Comparison of ENCODE assay signal across 15 cellular contexts in the genomic region with DNA sequence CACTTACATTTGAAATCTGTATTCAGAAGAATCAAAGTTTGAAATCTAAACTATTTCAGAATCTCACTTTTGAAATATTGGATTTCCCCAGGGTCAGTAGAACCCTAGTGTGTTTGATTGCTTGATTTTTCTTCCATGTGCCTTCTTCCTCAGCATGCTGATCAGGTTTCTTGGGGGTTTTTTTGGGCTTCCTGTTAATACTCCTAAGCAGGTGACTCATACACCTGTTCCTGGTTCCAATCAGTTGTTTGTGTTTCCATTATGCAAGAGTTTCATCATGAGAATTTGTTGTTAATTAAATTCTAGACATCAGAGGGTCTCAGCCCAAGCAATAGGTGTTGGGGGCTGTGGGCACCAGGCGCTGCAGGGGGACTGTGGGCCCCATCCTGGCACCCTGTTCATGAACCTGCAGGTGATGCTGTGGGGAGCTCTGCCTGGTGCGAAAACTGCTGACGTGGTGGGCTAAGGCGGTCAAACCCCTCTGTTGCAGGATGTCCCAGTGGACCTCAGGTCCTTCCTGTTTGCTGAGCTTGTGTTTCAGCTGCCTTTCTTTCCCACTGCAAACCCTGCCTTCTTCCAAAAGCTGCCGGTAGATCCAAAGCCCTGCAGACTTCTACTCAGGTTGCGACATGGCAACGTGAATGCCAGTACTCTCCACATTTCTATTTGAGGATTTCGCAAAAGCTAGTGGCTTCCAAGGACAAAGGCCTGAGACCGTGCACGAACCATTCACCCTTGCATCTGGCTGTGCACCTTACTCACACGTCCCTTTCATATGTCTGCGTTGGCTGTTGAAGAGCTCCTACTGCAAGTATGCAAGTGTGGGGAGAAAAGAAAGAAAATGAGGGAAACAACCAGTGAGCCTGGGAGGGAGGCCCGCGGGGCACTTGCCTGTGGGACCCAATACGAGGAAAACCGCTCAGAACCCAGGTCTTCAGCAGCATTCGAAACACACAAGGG. TPM values are rescaled to one million over a fixed set of nuclear protein-coding genes. Genes with fewer than 3 reads are reported as not detected.
DNase-seq lines count a peak whose midpoint lies in the region; TF ChIP-seq lines count a peak whose summit lies in the region.
"Had no signal": no experiment of that assay in that cellular context is flagged by ENCODE, and none has a peak within 500 bp of the region (broad histone marks: within the 10 kb centered on the region; RNA-seq: fewer than 3 reads in every experiment).

No MANE protein-coding gene starts in this region.

- no peak overlapping the region for H2AFZ ChIP-seq in hepatocyte

- H3K4me1 ChIP-seq in esophagus squamous epithelium (peaks cover 15 to 66% (median 35%) of the 10 kb centered on the region in 3 donors), thymus (ENCODE audit: control insufficient read depth, insufficient read depth, low read length) (no peaks in the 10 kb centered on the region), hepatocyte (ENCODE audit: insufficient read depth) (no peaks in the 10 kb centered on the region)
- H3K4me1 ChIP-seq: tibial artery had no signal

- no peaks in the 10 kb centered on the region for H3K27me3 Mint-ChIP-seq in activated CD4-positive, alpha-beta memory T cell treated with anti-CD3 and anti-CD28 coated beads for 36 hours
- no peaks in the 10 kb centered on the region for H3K27me3 Mint-ChIP-seq in activated CD4-positive, alpha-beta memory T cell treated with anti-CD3 and anti-CD28 coated beads, Interleukin-2, amount 10 ng/mL, durations not matched to agents 7 days and 5 days

- H3K9me3 ChIP-seq in esophagus squamous epithelium, result no peaks in the 10 kb centered on the region
- H3K9me3 ChIP-seq in thymus (ENCODE audit: control insufficient read depth), result no peaks in the 10 kb centered on the region
- H3K9me3 ChIP-seq in hepatocyte (ENCODE audit: low read depth), result no peaks in the 10 kb centered on the region
- H3K9me3 ChIP-seq: tibial artery had no signal

- no peaks in the 10 kb centered on the region for H3K9me3 Mint-ChIP-seq in activated CD4-positive, alpha-beta memory T cell treated with anti-CD3 and anti-CD28 coated beads for 36 hours
- no peaks in the 10 kb centered on the region for H3K9me3 Mint-ChIP-seq in activated CD4-positive, alpha-beta memory T cell treated with anti-CD3 and anti-CD28 coated beads, Interleukin-2, amount 10 ng/mL, durations not matched to agents 7 days and 5 days

- POLR2A ChIA-PET in activated CD4-positive, alpha-beta memory T cell treated with anti-CD3 and anti-CD28 coated beads for 36 hours (lab: Charles Lee), result interaction anchor here (1.4 kb wide), 1 partner anchor 10 kb away, joined by 3 read pairs; no protein-coding TSS in a partner anchor
- POLR2A ChIA-PET in activated CD4-positive, alpha-beta memory T cell treated with anti-CD3 and anti-CD28 coated beads, Interleukin-2, amount 10 ng/mL, durations not matched to agents 7 days and 5 days (lab: Charles Lee), result no interaction called here
- POLR2A ChIA-PET in RWPE1 (lab: Yijun Ruan, JAX; ENCODE audit: low non-redundant PET), result no interaction called here

- no peaks in the 10 kb centered on the region for H3K79me2 ChIP-seq in hepatocyte

- no peak overlapping the region for H3K4me2 ChIP-seq in hepatocyte

- no peak for TF ChIP-seq POLR2A in esophagus squamous epithelium (IDR thresholded peaks at IDR 0.05)

- no peaks in the 10 kb centered on the region for H3K27me3 ChIP-seq in esophagus squamous epithelium
- no peaks in the 10 kb centered on the region for H3K27me3 ChIP-seq in thymus (ENCODE audit: control insufficient read depth, insufficient read depth)
- no peaks in the 10 kb centered on the region for H3K27me3 ChIP-seq in hepatocyte
- H3K27me3 ChIP-seq: tibial artery had no signal

- CTCF ChIA-PET in activated CD4-positive, alpha-beta memory T cell treated with anti-CD3 and anti-CD28 coated beads for 36 hours (lab: Charles Lee), result no interaction called here
- CTCF ChIA-PET in activated CD4-positive, alpha-beta memory T cell treated with anti-CD3 and anti-CD28 coated beads, Interleukin-2, amount 10 ng/mL, durations not matched to agents 7 days and 5 days (lab: Charles Lee), result no interaction called here
- CTCF ChIA-PET in RWPE1 (lab: Yijun Ruan, JAX), result no interaction called here

- no peaks in the 10 kb centered on the region for H3K9me2 ChIP-seq in hepatocyte (replicated peaks; ENCODE audit: insufficient read depth)

- TF ChIP-seq CTCF in RWPE1 (conservative IDR thresholded peaks at IDR 0.05; ENCODE audit: low read depth) (no peak), esophagus squamous epithelium (IDR thresholded peaks at IDR 0.05) (no peak), hepatocyte (IDR thresholded peaks at IDR 0.05; ENCODE audit: poor library complexity) (no peak)

- peaks cover 39% of the 10 kb centered on the region for H3K4me1 Mint-ChIP-seq in activated CD4-positive, alpha-beta memory T cell treated with anti-CD3 and anti-CD28 coated beads for 36 hours (ENCODE audit: low read depth)
- peaks cover 44% of the 10 kb centered on the region for H3K4me1 Mint-ChIP-seq in activated CD4-positive, alpha-beta memory T cell treated with anti-CD3 and anti-CD28 coated beads, Interleukin-2, amount 10 ng/mL, durations not matched to agents 7 days and 5 days

- 51 to 59% methylated on average over 16 to 17 of the region's 17 CpGs for WGBS in esophagus squamous epithelium, 2 donors
- WGBS in thymus, result 77% methylated on average over 17 of the region's 17 CpGs
- 86% methylated on average over 17 of the region's 17 CpGs for WGBS in hepatocyte (ENCODE audit: low lambda C conversion rate, missing lambda C conversion rate)

- DNase-seq in activated CD4-positive, alpha-beta memory T cell treated with anti-CD3 and anti-CD28 coated beads for 36 hours, result peak; percentile 26
- no peak for DNase-seq in activated CD4-positive, alpha-beta memory T cell treated with anti-CD3 and anti-CD28 coated beads, Interleukin-2, amount 10 ng/mL, durations not matched to agents 7 days and 5 days
- peak; percentile 35 for DNase-seq in RWPE1 (ENCODE audit: low spot score)
- DNase-seq in esophagus squamous epithelium (lab: John Stamatoyannopoulos, UW), result no peak
- no peak for DNase-seq in hepatocyte (ENCODE audit: low spot score)
- no peak for DNase-seq in NCI-H774 (lab: John Stamatoyannopoulos, UW)
- DNase-seq in CD1c-positive myeloid dendritic cell (ENCODE audit: extremely low spot score), result no peak
- DNase-seq: activated CD4-positive, alpha-beta T cell treated with anti-CD3 and anti-CD28 coated beads, Interleukin-2, amount 50 U/mL, for 4 hours; effector CD8-positive, alpha-beta T cell; EL; hypothalamus; midbrain; NCI-H526; tibial artery had no signal

- no peaks in the 10 kb centered on the region for H4K20me1 ChIP-seq in hepatocyte (ENCODE audit: insufficient read depth, poor library complexity, severe bottlenecking)

- intact Hi-C loops in activated CD4-positive, alpha-beta memory T cell treated with anti-CD3 and anti-CD28 coated beads for 36 hours (cut with micrococcal nuclease), result loop anchor here (5.0 to 10.0 kb wide), 3 partner anchors 121 to 888 kb away; a partner anchor contains a TSS
- intact Hi-C loops in esophagus squamous epithelium (cut with DNase I), result no loop called here

- H3K27ac Mint-ChIP-seq in activated CD4-positive, alpha-beta memory T cell treated with anti-CD3 and anti-CD28 coated beads for 36 hours, result peak overlapping the region; percentile 97
- H3K27ac Mint-ChIP-seq in activated CD4-positive, alpha-beta memory T cell treated with anti-CD3 and anti-CD28 coated beads, Interleukin-2, amount 10 ng/mL, durations not matched to agents 7 days and 5 days, result no peak overlapping the region

- peak overlapping the region; percentile 39 for H3K4me3 Mint-ChIP-seq in activated CD4-positive, alpha-beta memory T cell treated with anti-CD3 and anti-CD28 coated beads for 36 hours
- H3K4me3 Mint-ChIP-seq in activated CD4-positive, alpha-beta memory T cell treated with anti-CD3 and anti-CD28 coated beads, Interleukin-2, amount 10 ng/mL, durations not matched to agents 7 days and 5 days, result no peak overlapping the region

- no peaks in the 10 kb centered on the region for H3K36me3 ChIP-seq in esophagus squamous epithelium
- H3K36me3 ChIP-seq in thymus (ENCODE audit: control insufficient read depth, insufficient read depth), result no peaks in the 10 kb centered on the region
- no peaks in the 10 kb centered on the region for H3K36me3 ChIP-seq in hepatocyte (replicated peaks; ENCODE audit: insufficient read depth, low read depth)
- H3K36me3 ChIP-seq: tibial artery had no signal

- H3K36me3 Mint-ChIP-seq in activated CD4-positive, alpha-beta memory T cell treated with anti-CD3 and anti-CD28 coated beads for 36 hours, result no peaks in the 10 kb centered on the region
- H3K36me3 Mint-ChIP-seq in activated CD4-positive, alpha-beta memory T cell treated with anti-CD3 and anti-CD28 coated beads, Interleukin-2, amount 10 ng/mL, durations not matched to agents 7 days and 5 days (ENCODE audit: low read depth), result no peaks in the 10 kb centered on the region

- H3K27ac ChIP-seq in RWPE1 (peak overlapping the region; percentile 8; the same call in 1 of the 2 replicates), esophagus squamous epithelium (peak overlapping the region; percentile 84 to 99 (median 91)), thymus (ENCODE audit: low read depth) (peak overlapping the region; percentile 37), hepatocyte (no peak overlapping the region)
- H3K27ac ChIP-seq: tibial artery had no signal

- H3K4me3 ChIP-seq in esophagus squamous epithelium (no peak overlapping the region), thymus (ENCODE audit: low read length) (no peak overlapping the region), hepatocyte (no peak overlapping the region)
- H3K4me3 ChIP-seq: tibial artery had no signal

RNA-seq across cellular contexts. Expression of a gene that starts 6.4 kb away (rescaled TPM):
- total RNA-seq in activated CD4-positive, alpha-beta memory T cell treated with anti-CD3 and anti-CD28 coated beads for 36 hours, result 10 to 100 TPM; 42.7 to 47.8 TPM
- total RNA-seq in activated CD4-positive, alpha-beta memory T cell treated with anti-CD3 and anti-CD28 coated beads, Interleukin-2, amount 10 ng/mL, durations not matched to agents 7 days and 5 days, result 10 to 100 TPM; 22.4 to 22.6 TPM
- total RNA-seq in esophagus squamous epithelium, result 10 to 100 TPM; 22.5 to 37.2 (median 30.4) TPM
- 16.3 TPM for polyA plus RNA-seq in thymus
- 20.8 and 24.1 TPM in 2 replicates for total RNA-seq in hepatocyte
- 32.0 and 40.9 TPM in 2 replicates for polyA plus RNA-seq in hepatocyte

RNA-seq across cellular contexts. Expression of a gene that starts 6.9 kb away (rescaled TPM):
- total RNA-seq in activated CD4-positive, alpha-beta memory T cell treated with anti-CD3 and anti-CD28 coated beads for 36 hours, result 10 to 100 TPM; 40.1 to 42.3 TPM
- 10 to 100 TPM; 54.3 to 55.6 TPM for total RNA-seq in activated CD4-positive, alpha-beta memory T cell treated with anti-CD3 and anti-CD28 coated beads, Interleukin-2, amount 10 ng/mL, durations not matched to agents 7 days and 5 days
- total RNA-seq in esophagus squamous epithelium (100 to 1,000 TPM; 375 to 700 (median 481) TPM), hepatocyte (24.1 and 30.4 TPM in 2 replicates)
- polyA plus RNA-seq in thymus (198 TPM), hepatocyte (116 and 120 TPM in 2 replicates)

Comparison
In these comparisons a context has a peak if more than half of its experiments do, and no peak if none do; other contexts are left out.
1. DNase-seq: peak in activated CD4-positive, alpha-beta memory T cell treated with anti-CD3 and anti-CD28 coated beads for 36 hours (single experiment) and RWPE1 (single experiment); none in activated CD4-positive, alpha-beta memory T cell treated with anti-CD3 and anti-CD28 coated beads, Interleukin-2, amount 10 ng/mL, durations not matched to agents 7 days and 5 days (single experiment), esophagus squamous epithelium (single experiment), hepatocyte (single experiment), NCI-H774 (single experiment) and CD1c-positive myeloid dendritic cell (single experiment).
2. RNA of a gene that starts 6.9 kb away (total RNA-seq): 375 to 700 TPM in esophagus squamous epithelium; 54.3 to 55.6 TPM in activated CD4-positive, alpha-beta memory T cell treated with anti-CD3 and anti-CD28 coated beads, Interleukin-2, amount 10 ng/mL, durations not matched to agents 7 days and 5 days, 40.1 to 42.3 TPM in activated CD4-positive, alpha-beta memory T cell treated with anti-CD3 and anti-CD28 coated beads for 36 hours and 24.1 to 30.4 TPM in hepatocyte; every median in the first group is over 4 times any median in the second.